8 cellular contexts compared by ENCODE assay signal in the genomic region with DNA sequence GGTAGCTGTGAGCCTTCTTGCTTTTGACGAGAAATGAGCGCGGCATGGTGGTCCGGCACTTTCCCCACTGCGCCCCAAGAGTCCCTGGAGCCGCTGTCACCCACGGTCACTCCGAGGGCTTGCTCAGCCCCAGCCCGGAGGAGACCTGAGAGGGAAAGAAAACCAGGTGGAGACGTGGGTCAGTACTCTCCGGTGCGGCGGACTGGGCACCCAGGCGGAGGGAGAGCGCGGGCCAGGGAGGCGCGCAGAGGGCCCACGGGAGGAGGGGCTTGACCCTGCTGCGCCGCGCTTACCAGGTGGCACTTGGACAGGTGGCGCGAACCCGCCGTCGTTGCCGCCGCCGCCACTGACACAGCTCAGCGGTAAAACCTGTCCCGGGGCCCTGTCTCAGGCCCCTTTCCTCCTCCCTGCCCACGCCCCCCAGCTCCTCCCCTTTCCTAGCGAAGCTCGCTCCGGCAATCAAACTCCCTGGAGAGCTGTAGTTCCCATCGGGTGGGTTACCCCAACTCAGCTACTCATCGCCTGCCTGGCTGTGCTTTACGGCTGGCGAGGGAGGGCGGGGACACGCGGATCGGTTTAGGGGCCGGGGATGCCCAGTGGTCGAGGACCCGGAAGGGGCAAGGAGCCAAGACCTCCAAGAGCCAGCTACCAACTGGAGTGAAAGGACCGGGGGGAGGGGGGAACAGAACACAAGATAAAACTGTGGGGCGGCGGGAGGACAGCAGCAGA. TPM values are rescaled to one million over a fixed set of nuclear protein-coding genes. Genes with fewer than 3 reads are reported as not detected.
DNase-seq lines count a peak whose midpoint lies in the region; ATAC-seq and TF ChIP-seq lines count a peak whose summit lies in the region.

No MANE protein-coding gene starts in this region.

- H3K9me3 Mint-ChIP-seq in nephron progenitor cell: peaks cover 4% of the 10 kb centered on the region

- H3K4me1 Mint-ChIP-seq in nephron progenitor cell: peaks cover 50% of the 10 kb centered on the region

- TF ChIP-seq CTCF in breast epithelium (IDR thresholded peaks at IDR 0.05) (no peak), nephron progenitor cell (IDR thresholded peaks at IDR 0.05) (no peak), upper lobe of left lung (IDR thresholded peaks at IDR 0.05) (no peak)

- no peak for TF ChIP-seq EP300 in upper lobe of left lung (IDR thresholded peaks at IDR 0.05)

- H3K27me3 ChIP-seq in breast epithelium: peaks cover 11 to 82% of the 10 kb centered on the region in 2 donors
- peaks cover 0 to 64% (median 33%) of the 10 kb centered on the region in 4 donors for H3K27me3 ChIP-seq in upper lobe of left lung

- H3K36me3 ChIP-seq in breast epithelium: no peaks in the 10 kb centered on the region
- no peaks in the 10 kb centered on the region for H3K36me3 ChIP-seq in upper lobe of left lung

- peak overlapping the region; percentile 79 for H3K4me3 Mint-ChIP-seq in nephron progenitor cell

- H3K9me3 ChIP-seq in breast epithelium (no peaks in the 10 kb centered on the region), upper lobe of left lung (no peaks in the 10 kb centered on the region)

- intact Hi-C loops in breast epithelium (cut with DNase I; ENCODE audit: low total_unique reads): no loop called here

- TF ChIP-seq POLR2A in breast epithelium (IDR thresholded peaks at IDR 0.05) (no peak), upper lobe of left lung (IDR thresholded peaks at IDR 0.05) (no peak), GM18505 (IDR thresholded peaks at IDR 0.05; ENCODE audit: borderline replicate concordance, extremely low read depth, insufficient read depth, insufficient read length) (no peak)

- peak; percentile 38 for DNase-seq in Daoy (ENCODE audit: low read depth)
- DNase-seq in HuH-7 (ENCODE audit: low spot score): peak; percentile 63
- peak in 4 of 5 donors; percentile 19 to 49 (median 30) for DNase-seq in T-helper 1 cell
- DNase-seq in breast epithelium (ENCODE audit: low spot score in 2 of 2): no peak
- peak; percentile 61 for DNase-seq in nephron progenitor cell
- peak in 1 of 2 donors; percentile 88 for DNase-seq in upper lobe of left lung
- DNase-seq in ureter (ENCODE audit: low spot score): no peak

- H3K27ac ChIP-seq in breast epithelium: peak overlapping the region in 1 of 2 donors; percentile 7
- H3K27ac ChIP-seq in upper lobe of left lung: peak overlapping the region in 3 of 4 donors; percentile 26 to 85 (median 30)

- peaks cover 99% of the 10 kb centered on the region for H3K27me3 Mint-ChIP-seq in nephron progenitor cell (ENCODE audit: low read depth, poor library complexity)

- ATAC-seq in upper lobe of left lung (ENCODE audit: low FRiP score in 2 of 2): no peak
- ATAC-seq in GM18505 (IDR thresholded peaks at IDR 0.05; ENCODE audit: unreplicated experiment): no peak

- WGBS in upper lobe of left lung, 2 donors: 2 to 6% methylated on average over 24 to 50 of the region's 50 CpGs

- H3K36me3 Mint-ChIP-seq in nephron progenitor cell (ENCODE audit: low read depth): no peaks in the 10 kb centered on the region

- H3K27ac Mint-ChIP-seq in nephron progenitor cell: no peak overlapping the region

- H3K4me1 ChIP-seq in breast epithelium: peaks cover 16 to 36% of the 10 kb centered on the region in 2 donors
- H3K4me1 ChIP-seq in upper lobe of left lung: peaks cover 63 to 73% (median 67%) of the 10 kb centered on the region in 4 donors

- H3K4me3 ChIP-seq in breast epithelium (peak overlapping the region; percentile 45 to 69 (median 49)), upper lobe of left lung (peak overlapping the region; percentile 5 to 57 (median 54))

RNA-seq across cellular contexts. Expression of a gene that starts 3.1 kb away (rescaled TPM):
- total RNA-seq in Daoy (2014; rRNA removed; shearing (Covaris generic)): 0.06 and 0.30 TPM in 2 replicates
- total RNA-seq in breast epithelium (1 to 10 TPM in 1 of 3 donors, under 1 TPM in 2; 0.80 to 1.5 (median 0.98) TPM), upper lobe of left lung (1 to 10 TPM; 2.0 to 7.3 (median 4.0) TPM), ureter (2.4 TPM)

Comparison
In these comparisons a context has a peak if more than half of its experiments do, and no peak if none do; other contexts are left out.
1. DNase-seq: peak in Daoy (single experiment), HuH-7 (single experiment), T-helper 1 cell (4 of 5) and nephron progenitor cell (single experiment); none in breast epithelium (0 of 2) and ureter (single experiment).